In genomic region chr21:31622397-31622796, GRCh38 we compare ENCODE assay signal across 1 cellular context.
TF ChIP-seq lines count a peak whose summit lies in the region.

No MANE protein-coding gene starts in this region.

TF ChIP-seq in K562, 482 proteins besides CTCF, POLR2A, EP300 and RAD21:
- TF ChIP-seq C11orf30 (IDR thresholded peaks at IDR 0.05; ENCODE audit: low read depth): peak; percentile 48
- TF ChIP-seq ARID4B (CRISPR knock-in tag; IDR thresholded peaks at IDR 0.05): no peak
- TF ChIP-seq NFRKB (IDR thresholded peaks at IDR 0.05; ENCODE audit: low read depth): no peak
- TF ChIP-seq GABPA (tag; conservative IDR thresholded peaks at IDR 0.05; ENCODE audit: low read depth): no peak
